In the genomic region with DNA sequence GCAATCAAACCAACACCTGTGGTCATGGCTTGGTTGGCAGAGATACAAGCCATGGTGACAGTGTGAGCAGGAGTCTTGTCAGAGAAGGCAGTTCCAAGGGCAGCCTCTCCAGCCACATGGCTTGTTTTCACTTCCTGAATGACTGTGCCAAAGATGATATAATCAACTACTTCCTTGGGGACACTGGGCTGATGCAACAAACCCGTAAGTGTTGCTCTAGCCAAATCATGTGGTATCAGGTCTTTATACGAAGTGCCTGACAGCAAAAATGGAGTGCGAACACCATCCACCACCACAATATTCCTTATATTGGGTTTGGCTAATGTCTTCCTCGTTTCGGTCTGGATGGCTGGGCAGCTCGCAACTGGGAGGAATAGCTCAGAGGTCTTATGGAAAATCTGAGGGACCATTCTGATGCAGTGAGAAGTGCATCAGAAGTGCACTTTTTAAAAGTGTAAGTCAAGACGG, we compare ENCODE assay signal across 1 cellular context.
TF ChIP-seq lines count a peak whose summit lies in the region.

No MANE protein-coding gene starts in this region.

TF ChIP-seq in GM23338, 12 proteins besides CTCF, POLR2A, EP300 and RAD21 (continued from another document):
- TF ChIP-seq POLR2AphosphoS5 (IDR thresholded peaks at IDR 0.05; ENCODE audit: low read depth): no peak
- TF ChIP-seq JUNB (IDR thresholded peaks at IDR 0.05; ENCODE audit: unreplicated experiment): no peak
- no peak for TF ChIP-seq EZH2 (IDR thresholded peaks at IDR 0.05; ENCODE audit: low read depth, unreplicated experiment)
- no peak for TF ChIP-seq STAT1 (IDR thresholded peaks at IDR 0.05; ENCODE audit: unreplicated experiment)
- no peak for TF ChIP-seq NANOG (IDR thresholded peaks at IDR 0.05; ENCODE audit: borderline replicate concordance)
- TF ChIP-seq ZNF114 (CRISPR knock-in tag; IDR thresholded peaks at IDR 0.05): no peak
- TF ChIP-seq ZNF331 (CRISPR knock-in tag; IDR thresholded peaks at IDR 0.05; ENCODE audit: low read depth): no peak
- TF ChIP-seq, protein P1, sequence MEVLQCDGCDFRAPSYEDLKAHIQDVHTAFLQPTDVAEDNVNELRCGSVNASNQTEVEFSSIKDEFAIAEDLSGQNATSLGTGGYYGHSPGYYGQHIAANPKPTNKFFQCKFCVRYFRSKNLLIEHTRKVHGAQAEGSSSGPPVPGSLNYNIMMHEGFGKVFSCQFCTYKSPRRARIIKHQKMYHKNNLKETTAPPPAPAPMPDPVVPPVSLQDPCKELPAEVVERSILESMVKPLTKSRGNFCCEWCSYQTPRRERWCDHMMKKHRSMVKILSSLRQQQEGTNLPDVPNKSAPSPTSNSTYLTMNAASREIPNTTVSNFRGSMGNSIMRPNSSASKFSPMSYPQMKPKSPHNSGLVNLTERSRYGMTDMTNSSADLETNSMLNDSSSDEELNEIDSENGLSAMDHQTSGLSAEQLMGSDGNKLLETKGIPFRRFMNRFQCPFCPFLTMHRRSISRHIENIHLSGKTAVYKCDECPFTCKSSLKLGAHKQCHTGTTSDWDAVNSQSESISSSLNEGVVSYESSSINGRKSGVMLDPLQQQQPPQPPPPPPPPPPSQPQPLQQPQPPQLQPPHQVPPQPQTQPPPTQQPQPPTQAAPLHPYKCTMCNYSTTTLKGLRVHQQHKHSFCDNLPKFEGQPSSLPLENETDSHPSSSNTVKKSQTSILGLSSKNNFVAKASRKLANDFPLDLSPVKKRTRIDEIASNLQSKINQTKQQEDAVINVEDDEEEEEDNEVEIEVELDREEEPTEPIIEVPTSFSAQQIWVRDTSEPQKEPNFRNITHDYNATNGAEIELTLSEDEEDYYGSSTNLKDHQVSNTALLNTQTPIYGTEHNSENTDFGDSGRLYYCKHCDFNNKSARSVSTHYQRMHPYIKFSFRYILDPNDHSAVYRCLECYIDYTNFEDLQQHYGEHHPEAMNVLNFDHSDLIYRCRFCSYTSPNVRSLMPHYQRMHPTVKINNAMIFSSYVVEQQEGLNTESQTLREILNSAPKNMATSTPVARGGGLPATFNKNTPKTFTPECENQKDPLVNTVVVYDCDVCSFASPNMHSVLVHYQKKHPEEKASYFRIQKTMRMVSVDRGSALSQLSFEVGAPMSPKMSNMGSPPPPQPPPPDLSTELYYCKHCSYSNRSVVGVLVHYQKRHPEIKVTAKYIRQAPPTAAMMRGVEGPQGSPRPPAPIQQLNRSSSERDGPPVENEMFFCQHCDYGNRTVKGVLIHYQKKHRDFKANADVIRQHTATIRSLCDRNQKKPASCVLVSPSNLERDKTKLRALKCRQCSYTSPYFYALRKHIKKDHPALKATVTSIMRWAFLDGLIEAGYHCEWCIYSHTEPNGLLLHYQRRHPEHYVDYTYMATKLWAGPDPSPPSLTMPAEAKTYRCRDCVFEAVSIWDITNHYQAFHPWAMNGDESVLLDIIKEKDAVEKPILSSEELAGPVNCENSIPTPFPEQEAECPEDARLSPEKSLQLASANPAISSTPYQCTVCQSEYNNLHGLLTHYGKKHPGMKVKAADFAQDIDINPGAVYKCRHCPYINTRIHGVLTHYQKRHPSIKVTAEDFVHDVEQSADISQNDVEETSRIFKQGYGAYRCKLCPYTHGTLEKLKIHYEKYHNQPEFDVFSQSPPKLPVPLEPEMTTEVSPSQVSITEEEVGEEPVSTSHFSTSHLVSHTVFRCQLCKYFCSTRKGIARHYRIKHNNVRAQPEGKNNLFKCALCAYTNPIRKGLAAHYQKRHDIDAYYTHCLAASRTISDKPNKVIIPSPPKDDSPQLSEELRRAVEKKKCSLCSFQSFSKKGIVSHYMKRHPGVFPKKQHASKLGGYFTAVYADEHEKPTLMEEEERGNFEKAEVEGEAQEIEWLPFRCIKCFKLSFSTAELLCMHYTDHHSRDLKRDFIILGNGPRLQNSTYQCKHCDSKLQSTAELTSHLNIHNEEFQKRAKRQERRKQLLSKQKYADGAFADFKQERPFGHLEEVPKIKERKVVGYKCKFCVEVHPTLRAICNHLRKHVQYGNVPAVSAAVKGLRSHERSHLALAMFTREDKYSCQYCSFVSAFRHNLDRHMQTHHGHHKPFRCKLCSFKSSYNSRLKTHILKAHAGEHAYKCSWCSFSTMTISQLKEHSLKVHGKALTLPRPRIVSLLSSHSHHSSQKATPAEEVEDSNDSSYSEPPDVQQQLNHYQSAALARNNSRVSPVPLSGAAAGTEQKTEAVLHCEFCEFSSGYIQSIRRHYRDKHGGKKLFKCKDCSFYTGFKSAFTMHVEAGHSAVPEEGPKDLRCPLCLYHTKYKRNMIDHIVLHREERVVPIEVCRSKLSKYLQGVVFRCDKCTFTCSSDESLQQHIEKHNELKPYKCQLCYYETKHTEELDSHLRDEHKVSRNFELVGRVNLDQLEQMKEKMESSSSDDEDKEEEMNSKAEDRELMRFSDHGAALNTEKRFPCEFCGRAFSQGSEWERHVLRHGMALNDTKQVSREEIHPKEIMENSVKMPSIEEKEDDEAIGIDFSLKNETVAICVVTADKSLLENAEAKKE (CRISPR knock-in tag; IDR thresholded peaks at IDR 0.05): no peak
- TF ChIP-seq, protein P2, sequence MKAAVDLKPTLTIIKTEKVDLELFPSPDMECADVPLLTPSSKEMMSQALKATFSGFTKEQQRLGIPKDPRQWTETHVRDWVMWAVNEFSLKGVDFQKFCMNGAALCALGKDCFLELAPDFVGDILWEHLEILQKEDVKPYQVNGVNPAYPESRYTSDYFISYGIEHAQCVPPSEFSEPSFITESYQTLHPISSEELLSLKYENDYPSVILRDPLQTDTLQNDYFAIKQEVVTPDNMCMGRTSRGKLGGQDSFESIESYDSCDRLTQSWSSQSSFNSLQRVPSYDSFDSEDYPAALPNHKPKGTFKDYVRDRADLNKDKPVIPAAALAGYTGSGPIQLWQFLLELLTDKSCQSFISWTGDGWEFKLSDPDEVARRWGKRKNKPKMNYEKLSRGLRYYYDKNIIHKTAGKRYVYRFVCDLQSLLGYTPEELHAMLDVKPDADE (IDR thresholded peaks at IDR 0.05): no peak
- no peak for TF ChIP-seq EZH2phosphoT487 (IDR thresholded peaks at IDR 0.05; ENCODE audit: unreplicated experiment)
- no peak for TF ChIP-seq CREB1 (CRISPR knock-in tag; IDR thresholded peaks at IDR 0.05; ENCODE audit: low read depth)
TF ChIP-seq in GM23338: peak in this region for 0.
